26 cellular contexts compared by ENCODE assay signal in genomic region chr18:33270297-33270696, GRCh38.
"Had no signal": no experiment of that assay in that cellular context is flagged by ENCODE, and none has a peak within 500 bp of the region (broad histone marks: within the 10 kb centered on the region; RNA-seq: fewer than 3 reads in every experiment).

No MANE protein-coding gene starts in this region.

- DNase-seq: stimulated activated CD4-positive, alpha-beta T cell treated with anti-CD3 and anti-CD28 coated beads, Interleukin-2, amount 100 ng/mL, for 48 hours; stimulated activated CD4-positive, alpha-beta T cell treated with anti-CD3 and anti-CD28 coated beads, Interleukin-4, amount 100 ng/mL, for 1 hour; stimulated activated CD4-positive, alpha-beta T cell treated with anti-CD3 and anti-CD28 coated beads, Interleukin-4, amount 100 ng/mL, for 24 hours; stimulated activated CD4-positive, alpha-beta T cell treated with anti-CD3 and anti-CD28 coated beads, Interleukin-4, amount 100 ng/mL, for 4 hours; stimulated activated CD8-positive, alpha-beta memory T cell treated with anti-CD3 and anti-CD28 coated beads, Interleukin-4, amount 100 ng/mL, for 48 hours; stimulated activated naive B cell treated with anti-CD40 and anti-IgM and Interleukin-4, amounts not matched to agents 10 μg/mL and 1 μg/mL and 100 μg/mL, for 72 hours; stimulated activated naive CD4-positive, alpha-beta T cell; stimulated activated naive CD4-positive, alpha-beta T cell treated with Interleukin-2 at 50 U/mL for 16 hours; stimulated activated naive CD8-positive, alpha-beta T cell treated with anti-CD3 and anti-CD28 coated beads, Interleukin-15, amount 100 ng/mL, for 72 hours; stimulated activated naive CD8-positive, alpha-beta T cell treated with anti-CD3 and anti-CD28 coated beads, Interleukin-15, Interleukin-2, amounts not matched to agents 100 U/mL and 50 U/mL, for 24 hours; stomach; substantia nigra; testis; thyroid gland; tibial artery; transverse colon; trophoblast cell; upper lobe of left lung; upper lobe of right lung; uterus had no signal

- H3K36me3 ChIP-seq: stomach, suprapubic skin, thoracic aorta, thyroid gland, tibial artery, tibial nerve, transverse colon, upper lobe of left lung, upper lobe of right lung, vagina had no signal

- H3K4me3 ChIP-seq: stomach, suprapubic skin, testis, thoracic aorta, thyroid gland, tibial artery, tibial nerve, transverse colon, upper lobe of left lung, upper lobe of right lung, uterus, vagina had no signal

- H3K27me3 ChIP-seq: stomach, suprapubic skin, testis, thyroid gland, tibial artery, tibial nerve, transverse colon, upper lobe of left lung, upper lobe of right lung, uterus, vagina had no signal

- ATAC-seq: stimulated activated effector memory CD8-positive, alpha-beta T cell treated with anti-CD3 and anti-CD28 coated beads, Interleukin-12 subunit alpha, Interleukin-12 subunit beta, amount 100 ng/mL, for 72 hours; stimulated activated memory B cell treated with anti-CD40 and anti-IgM and Interleukin-4, amounts not matched to agents 10 μg/mL and 1 μg/mL and 100 μg/mL, for 72 hours; stimulated activated naive B cell treated with anti-CD40 and anti-IgM and Interleukin-4, amounts not matched to agents 10 μg/mL and 1 μg/mL and 100 μg/mL, for 72 hours; stimulated activated naive CD8-positive, alpha-beta T cell treated with anti-CD3 and anti-CD28 coated beads, Interleukin-15, amount 100 ng/mL, for 72 hours; stimulated activated naive CD8-positive, alpha-beta T cell treated with anti-CD3 and anti-CD28 coated beads, Interleukin-15, Interleukin-2, amounts not matched to agents 100 U/mL and 50 U/mL, for 24 hours; upper lobe of right lung had no signal

- H3K27ac ChIP-seq: stomach, suprapubic skin, testis, thoracic aorta, thyroid gland, tibial artery, tibial nerve, transverse colon, upper lobe of left lung, upper lobe of right lung, uterus, vagina had no signal

- H3K9me3 ChIP-seq: stomach, suprapubic skin, testis, thoracic aorta, thyroid gland, tibial artery, transverse colon, upper lobe of left lung, upper lobe of right lung, uterus, vagina had no signal
